Comparison of ENCODE assay signal across 8 cellular contexts in genomic region chr5:88882321-88883038, GRCh38. TPM values are rescaled to one million over a fixed set of nuclear protein-coding genes. Genes with fewer than 3 reads are reported as not detected.
A peak's percentile ranks its signal among the peaks of the same experiment; 100 is the strongest.
DNase-seq lines count a peak whose midpoint lies in the region; ATAC-seq, FAIRE-seq and TF ChIP-seq lines count a peak whose summit lies in the region.

No MANE protein-coding gene starts in this region.

- no peak for DNase-seq in T-helper 2 cell treated with Interferon-gamma antibody and Interleukin-4, amounts not matched to agents 5 μg/mL and 100 μg/mL, for 36 hours (ENCODE audit: low spot score)
- DNase-seq in T-helper 2 cell: no peak
- no peak for DNase-seq in Right ventricle myocardium superior
- no peak for DNase-seq in HPDE6-E6E7 (ENCODE audit: extremely low spot score)
- DNase-seq in frontal cortex (ENCODE audit: low spot score in 2 of 2): no peak

- H3K9ac ChIP-seq in rectal smooth muscle tissue (ENCODE audit: low read length): peak overlapping the region; percentile 46

- H3K27ac Mint-ChIP-seq in T-helper 2 cell treated with Interferon-gamma antibody and Interleukin-4, amounts not matched to agents 5 μg/mL and 100 μg/mL, for 36 hours: no peak overlapping the region

- peak; percentile 14 for ATAC-seq in Right ventricle myocardium superior (ENCODE audit: poor library complexity)
- no peak for ATAC-seq in GM18858 (IDR thresholded peaks at IDR 0.05; ENCODE audit: unreplicated experiment)

- H3K27me3 Mint-ChIP-seq in T-helper 2 cell treated with Interferon-gamma antibody and Interleukin-4, amounts not matched to agents 5 μg/mL and 100 μg/mL, for 36 hours (ENCODE audit: low read depth): peaks cover 74% of the 10 kb centered on the region

- H3K4me1 Mint-ChIP-seq in T-helper 2 cell treated with Interferon-gamma antibody and Interleukin-4, amounts not matched to agents 5 μg/mL and 100 μg/mL, for 36 hours (ENCODE audit: low read depth): peaks cover 18% of the 10 kb centered on the region

- H3K36me3 ChIP-seq in rectal smooth muscle tissue (ENCODE audit: control insufficient read depth, insufficient read depth, low read length): no peaks in the 10 kb centered on the region

- peak overlapping the region; percentile 88 for H3K27ac ChIP-seq in rectal smooth muscle tissue (ENCODE audit: low read depth, low read length)

- H3K27me3 ChIP-seq in rectal smooth muscle tissue (ENCODE audit: control insufficient read depth, insufficient read depth, low read length): no peaks in the 10 kb centered on the region

- H3K4me3 Mint-ChIP-seq in T-helper 2 cell treated with Interferon-gamma antibody and Interleukin-4, amounts not matched to agents 5 μg/mL and 100 μg/mL, for 36 hours: peak overlapping the region; percentile 72

- peak overlapping the region; percentile 77 for H3K4me3 ChIP-seq in WI38 (ENCODE audit: low read depth, low read length)
- peak overlapping the region; percentile 75 for H3K4me3 ChIP-seq in rectal smooth muscle tissue (ENCODE audit: low read length)

- peaks cover 3% of the 10 kb centered on the region for H3K4me1 ChIP-seq in rectal smooth muscle tissue (ENCODE audit: control insufficient read depth, insufficient read depth, low read length)

- FAIRE-seq in frontal cortex (lab: Jason Lieb, UNC): no peak

- no peaks in the 10 kb centered on the region for H3K9me3 Mint-ChIP-seq in T-helper 2 cell treated with Interferon-gamma antibody and Interleukin-4, amounts not matched to agents 5 μg/mL and 100 μg/mL, for 36 hours

- intact Hi-C loops in Right ventricle myocardium superior (cut with DNase I): loop anchor here (5.0 kb wide), 3 partner anchors 55 to 150 kb away; no protein-coding TSS in a partner anchor

- H3K36me3 Mint-ChIP-seq in T-helper 2 cell treated with Interferon-gamma antibody and Interleukin-4, amounts not matched to agents 5 μg/mL and 100 μg/mL, for 36 hours (ENCODE audit: low read depth): no peaks in the 10 kb centered on the region

- TF ChIP-seq CTCF in WI38 (IDR thresholded peaks at IDR 0.05; ENCODE audit: low read depth, low read length): no peak

RNA-seq across cellular contexts. Expression of gene MEF2C, which starts 0.5 kb away (rescaled TPM):
- total RNA-seq in Right ventricle myocardium superior (52.3 TPM), frontal cortex (1,165 TPM)

Comparison
In these comparisons a context has a peak if more than half of its experiments do, and no peak if none do; other contexts are left out.
1. RNA of gene MEF2C, which starts 0.5 kb away (total RNA-seq): 1,165 TPM in frontal cortex (single experiment); 52.3 TPM in Right ventricle myocardium superior (single experiment); every median in the first group is over 10 times any median in the second.